15 cellular contexts compared by ENCODE assay signal in genomic region chr15:31162721-31163510, GRCh38.
"Had no signal": no experiment of that assay in that cellular context is flagged by ENCODE, and none has a peak within 500 bp of the region (broad histone marks: within the 10 kb centered on the region; RNA-seq: fewer than 3 reads in every experiment).

No MANE protein-coding gene starts in this region.

- H3K4me3 ChIP-seq: ascending aorta, lung, sigmoid colon, spleen, uterus had no signal

- H3K4me3 Mint-ChIP-seq: activated B cell treated with CpG ODN at 0.5 μM for 24 hours; activated CD4-positive, alpha-beta T cell treated with anti-CD3 and anti-CD28 coated beads, Interleukin-2, amount 10 ng/mL, durations not matched to agents 24 days and 14 days; activated naive CD8-positive, alpha-beta T cell treated with anti-CD3 and anti-CD28 coated beads, Interleukin-2, amount 50 U/mL, for 24 hours; immature natural killer cell; mesothelial cell of epicardium; nephron progenitor cell had no signal

- H3K9me3 Mint-ChIP-seq: activated B cell treated with CpG ODN at 0.5 μM for 24 hours; activated CD4-positive, alpha-beta T cell treated with anti-CD3 and anti-CD28 coated beads, Interleukin-2, amount 10 ng/mL, durations not matched to agents 24 days and 14 days; activated naive CD8-positive, alpha-beta T cell treated with anti-CD3 and anti-CD28 coated beads, Interleukin-2, amount 50 U/mL, for 24 hours; immature natural killer cell; mesothelial cell of epicardium; nephron progenitor cell had no signal

- H3K27ac ChIP-seq: ascending aorta, sigmoid colon, spleen, uterus had no signal

- H3K27ac Mint-ChIP-seq: activated B cell treated with CpG ODN at 0.5 μM for 24 hours; activated CD4-positive, alpha-beta T cell treated with anti-CD3 and anti-CD28 coated beads, Interleukin-2, amount 10 ng/mL, durations not matched to agents 24 days and 14 days; activated naive CD8-positive, alpha-beta T cell treated with anti-CD3 and anti-CD28 coated beads, Interleukin-2, amount 50 U/mL, for 24 hours; mesothelial cell of epicardium had no signal

- H3K4me1 ChIP-seq: ascending aorta, sigmoid colon, uterus had no signal

- H3K36me3 Mint-ChIP-seq: immature natural killer cell, mesothelial cell of epicardium had no signal

- ATAC-seq: activated naive CD8-positive, alpha-beta T cell treated with anti-CD3 and anti-CD28 coated beads, Interleukin-2, amount 50 U/mL, for 24 hours had no signal

- H3K27me3 ChIP-seq: ascending aorta, sigmoid colon, uterus had no signal

- H3K4me1 Mint-ChIP-seq: activated B cell treated with CpG ODN at 0.5 μM for 24 hours had no signal

- DNase-seq: activated B cell treated with CpG ODN at 0.5 μM for 24 hours; activated CD4-positive, alpha-beta T cell treated with anti-CD3 and anti-CD28 coated beads, Interleukin-2, amount 10 ng/mL, durations not matched to agents 24 days and 14 days; activated CD8-positive, alpha-beta memory T cell treated with anti-CD3 and anti-CD28 coated beads, Interleukin-2, amount 50 U/mL, for 48 hours; activated naive CD4-positive, alpha-beta T cell; activated naive CD8-positive, alpha-beta T cell treated with anti-CD3 and anti-CD28 coated beads, Interleukin-2, amount 50 U/mL, for 24 hours; head of caudate nucleus; immature natural killer cell; left cardiac atrium; nephron progenitor cell; sigmoid colon; spleen; uterus had no signal

- H3K9me3 ChIP-seq: ascending aorta, sigmoid colon, spleen, uterus had no signal

- H3K36me3 ChIP-seq: ascending aorta, sigmoid colon, spleen, uterus had no signal
